In the genomic region with DNA sequence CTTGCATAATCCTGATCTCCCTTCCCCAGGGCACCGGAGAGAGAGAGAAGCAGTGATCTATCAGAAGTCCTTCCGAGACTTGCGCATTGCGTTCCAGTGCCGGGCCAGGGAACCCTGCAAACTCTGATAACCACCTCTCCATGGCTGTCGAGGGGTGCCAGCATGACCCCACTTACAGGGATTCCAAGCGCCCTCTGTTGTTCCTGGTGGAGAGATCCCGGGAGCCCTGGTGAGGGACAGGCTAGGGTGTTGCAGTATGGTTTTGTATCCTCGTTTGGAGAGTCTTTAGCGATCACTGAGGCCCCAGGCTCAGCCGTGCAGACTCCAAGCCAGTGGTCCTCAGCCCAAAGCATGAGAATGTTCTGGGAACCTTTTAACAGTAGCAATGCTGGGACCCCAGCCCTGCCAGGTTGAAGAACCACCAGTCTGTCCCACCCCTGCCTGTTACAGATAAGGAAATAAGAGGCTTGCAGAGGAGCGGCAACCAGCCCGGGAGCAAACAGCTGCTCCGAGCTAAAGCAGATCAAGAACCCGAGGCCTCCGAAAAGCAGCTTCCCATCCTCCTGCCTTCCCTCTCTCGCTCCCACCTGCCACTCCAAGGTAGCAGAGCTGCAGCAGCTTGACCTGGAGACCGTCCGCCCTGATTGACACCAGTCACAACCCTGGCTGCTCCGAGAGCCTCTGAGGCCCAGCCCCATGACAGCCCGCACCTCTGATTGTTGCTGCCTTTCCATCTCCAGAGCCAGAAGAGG, we compare ENCODE assay signal across 17 cellular contexts.
DNase-seq lines count a peak whose midpoint lies in the region; ATAC-seq and TF ChIP-seq lines count a peak whose summit lies in the region.
"Had no signal": no experiment of that assay in that cellular context is flagged by ENCODE, and none has a peak within 500 bp of the region (broad histone marks: within the 10 kb centered on the region; RNA-seq: fewer than 3 reads in every experiment).

No MANE protein-coding gene starts in this region.

- H3K27ac Mint-ChIP-seq in GM23338, result no peak overlapping the region

- no peaks in the 10 kb centered on the region for H3K9me3 ChIP-seq in BE2C
- H3K9me3 ChIP-seq in WERI-Rb-1 (ENCODE audit: severe bottlenecking), result peaks cover 10% of the 10 kb centered on the region

- ATAC-seq in GM23338 (peak; percentile 75), HG03280 (IDR thresholded peaks at IDR 0.05; ENCODE audit: unreplicated experiment) (no peak)
- ATAC-seq: GM12878 had no signal

- no peaks in the 10 kb centered on the region; the same call in 2 of the 3 replicates for H3K36me3 Mint-ChIP-seq in GM23338 (ENCODE audit: low read depth)

- no peaks in the 10 kb centered on the region for H3F3A ChIP-seq in GM23338 (replicated peaks; ENCODE audit: low read depth)

- no peak overlapping the region for H3K4me2 ChIP-seq in GM23338

- H3K27ac ChIP-seq in GM23338 (ENCODE audit: low read depth), result no peak overlapping the region
- H3K27ac ChIP-seq in WERI-Rb-1, result peak overlapping the region; percentile 84
- H3K27ac ChIP-seq: C4-2B had no signal

- no peaks in the 10 kb centered on the region for H3K79me2 ChIP-seq in GM23338 (replicated peaks; ENCODE audit: insufficient read depth)

- H2AFZ ChIP-seq in GM23338, result peak overlapping the region; percentile 56; the same call in 1 of the 2 replicates

- H3K4me1 ChIP-seq in BE2C (peaks cover 18% of the 10 kb centered on the region), GM23338 (ENCODE audit: insufficient read depth) (no peaks in the 10 kb centered on the region)

- no peaks in the 10 kb centered on the region for H3K9me2 ChIP-seq in GM23338 (ENCODE audit: insufficient read depth)

- H3K27me3 ChIP-seq in BE2C, result no peaks in the 10 kb centered on the region
- no peaks in the 10 kb centered on the region for H3K27me3 ChIP-seq in GM23338 (ENCODE audit: insufficient read depth)
- H3K27me3 ChIP-seq in WERI-Rb-1 (ENCODE audit: insufficient read depth, low read depth, severe bottlenecking), result no peaks in the 10 kb centered on the region

- H3K4me3 Mint-ChIP-seq in GM23338, result no peak overlapping the region

- H3K9me3 Mint-ChIP-seq in GM23338, result peaks cover 2% of the 10 kb centered on the region; the same call in 1 of the 3 replicates

- no peaks in the 10 kb centered on the region for H4K20me1 ChIP-seq in GM23338 (replicated peaks; ENCODE audit: insufficient read depth)

- DNase-seq in BE2C, result no peak
- DNase-seq in GM23338 (ENCODE audit: low spot score), result peak; percentile 53
- DNase-seq in WERI-Rb-1, result peak; percentile 95
- DNase-seq in islet precursor cell, result peak; percentile 57
- DNase-seq in GM03348 (ENCODE audit: low spot score), result no peak
- DNase-seq in stimulated activated naive CD4-positive, alpha-beta T cell (lab: John Stamatoyannopoulos, UW), result no peak
- no peak for DNase-seq in hepatic stellate cell (ENCODE audit: low spot score)
- DNase-seq: GF-D8, MM.1S, NCI-H1092, NCI-H1436 treated with DMSO at 0.1 percent for 48 hours, NCI-H2081, OCI-M1, SHP77 had no signal

- peaks cover 14% of the 10 kb centered on the region for H3K27me3 Mint-ChIP-seq in GM23338 (ENCODE audit: insufficient read depth, low read depth, poor library complexity)

- TF ChIP-seq CTCF in BE2C (IDR thresholded peaks at IDR 0.05; ENCODE audit: low read depth, low read length) (peak; percentile 22; the same call in 1 of the 2 replicates), GM23338 (conservative IDR thresholded peaks at IDR 0.05; ENCODE audit: low read depth in 2 of 2) (peak; percentile 22 to 63; a peak in 2 of 4 replicates), WERI-Rb-1 (IDR thresholded peaks at IDR 0.05; ENCODE audit: low read depth, low read length) (peak; percentile 62)

- H3K36me3 ChIP-seq in BE2C, result no peaks in the 10 kb centered on the region
- no peaks in the 10 kb centered on the region for H3K36me3 ChIP-seq in GM23338 (ENCODE audit: insufficient read depth)
- no peaks in the 10 kb centered on the region for H3K36me3 ChIP-seq in WERI-Rb-1

- H3K4me3 ChIP-seq in BE2C (ENCODE audit: low read depth, low read length) (no peak overlapping the region), GM23338 (no peak overlapping the region), WERI-Rb-1 (ENCODE audit: low read depth, low read length) (peak overlapping the region; percentile 31)
- H3K4me3 ChIP-seq: GM12878 had no signal

- peaks cover 6% of the 10 kb centered on the region; the same call in 2 of the 3 replicates for H3K4me1 Mint-ChIP-seq in GM23338

TF ChIP-seq in GM23338, 12 proteins besides CTCF, POLR2A, EP300 and RAD21 (continues in another document):
- no peak for TF ChIP-seq EZH2 (IDR thresholded peaks at IDR 0.05; ENCODE audit: low read depth, unreplicated experiment)
- TF ChIP-seq, protein P1, sequence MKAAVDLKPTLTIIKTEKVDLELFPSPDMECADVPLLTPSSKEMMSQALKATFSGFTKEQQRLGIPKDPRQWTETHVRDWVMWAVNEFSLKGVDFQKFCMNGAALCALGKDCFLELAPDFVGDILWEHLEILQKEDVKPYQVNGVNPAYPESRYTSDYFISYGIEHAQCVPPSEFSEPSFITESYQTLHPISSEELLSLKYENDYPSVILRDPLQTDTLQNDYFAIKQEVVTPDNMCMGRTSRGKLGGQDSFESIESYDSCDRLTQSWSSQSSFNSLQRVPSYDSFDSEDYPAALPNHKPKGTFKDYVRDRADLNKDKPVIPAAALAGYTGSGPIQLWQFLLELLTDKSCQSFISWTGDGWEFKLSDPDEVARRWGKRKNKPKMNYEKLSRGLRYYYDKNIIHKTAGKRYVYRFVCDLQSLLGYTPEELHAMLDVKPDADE (IDR thresholded peaks at IDR 0.05), result no peak
- TF ChIP-seq ZNF114 (CRISPR knock-in tag; IDR thresholded peaks at IDR 0.05), result no peak
- TF ChIP-seq NANOG (IDR thresholded peaks at IDR 0.05; ENCODE audit: borderline replicate concordance), result no peak
- TF ChIP-seq, protein P2, sequence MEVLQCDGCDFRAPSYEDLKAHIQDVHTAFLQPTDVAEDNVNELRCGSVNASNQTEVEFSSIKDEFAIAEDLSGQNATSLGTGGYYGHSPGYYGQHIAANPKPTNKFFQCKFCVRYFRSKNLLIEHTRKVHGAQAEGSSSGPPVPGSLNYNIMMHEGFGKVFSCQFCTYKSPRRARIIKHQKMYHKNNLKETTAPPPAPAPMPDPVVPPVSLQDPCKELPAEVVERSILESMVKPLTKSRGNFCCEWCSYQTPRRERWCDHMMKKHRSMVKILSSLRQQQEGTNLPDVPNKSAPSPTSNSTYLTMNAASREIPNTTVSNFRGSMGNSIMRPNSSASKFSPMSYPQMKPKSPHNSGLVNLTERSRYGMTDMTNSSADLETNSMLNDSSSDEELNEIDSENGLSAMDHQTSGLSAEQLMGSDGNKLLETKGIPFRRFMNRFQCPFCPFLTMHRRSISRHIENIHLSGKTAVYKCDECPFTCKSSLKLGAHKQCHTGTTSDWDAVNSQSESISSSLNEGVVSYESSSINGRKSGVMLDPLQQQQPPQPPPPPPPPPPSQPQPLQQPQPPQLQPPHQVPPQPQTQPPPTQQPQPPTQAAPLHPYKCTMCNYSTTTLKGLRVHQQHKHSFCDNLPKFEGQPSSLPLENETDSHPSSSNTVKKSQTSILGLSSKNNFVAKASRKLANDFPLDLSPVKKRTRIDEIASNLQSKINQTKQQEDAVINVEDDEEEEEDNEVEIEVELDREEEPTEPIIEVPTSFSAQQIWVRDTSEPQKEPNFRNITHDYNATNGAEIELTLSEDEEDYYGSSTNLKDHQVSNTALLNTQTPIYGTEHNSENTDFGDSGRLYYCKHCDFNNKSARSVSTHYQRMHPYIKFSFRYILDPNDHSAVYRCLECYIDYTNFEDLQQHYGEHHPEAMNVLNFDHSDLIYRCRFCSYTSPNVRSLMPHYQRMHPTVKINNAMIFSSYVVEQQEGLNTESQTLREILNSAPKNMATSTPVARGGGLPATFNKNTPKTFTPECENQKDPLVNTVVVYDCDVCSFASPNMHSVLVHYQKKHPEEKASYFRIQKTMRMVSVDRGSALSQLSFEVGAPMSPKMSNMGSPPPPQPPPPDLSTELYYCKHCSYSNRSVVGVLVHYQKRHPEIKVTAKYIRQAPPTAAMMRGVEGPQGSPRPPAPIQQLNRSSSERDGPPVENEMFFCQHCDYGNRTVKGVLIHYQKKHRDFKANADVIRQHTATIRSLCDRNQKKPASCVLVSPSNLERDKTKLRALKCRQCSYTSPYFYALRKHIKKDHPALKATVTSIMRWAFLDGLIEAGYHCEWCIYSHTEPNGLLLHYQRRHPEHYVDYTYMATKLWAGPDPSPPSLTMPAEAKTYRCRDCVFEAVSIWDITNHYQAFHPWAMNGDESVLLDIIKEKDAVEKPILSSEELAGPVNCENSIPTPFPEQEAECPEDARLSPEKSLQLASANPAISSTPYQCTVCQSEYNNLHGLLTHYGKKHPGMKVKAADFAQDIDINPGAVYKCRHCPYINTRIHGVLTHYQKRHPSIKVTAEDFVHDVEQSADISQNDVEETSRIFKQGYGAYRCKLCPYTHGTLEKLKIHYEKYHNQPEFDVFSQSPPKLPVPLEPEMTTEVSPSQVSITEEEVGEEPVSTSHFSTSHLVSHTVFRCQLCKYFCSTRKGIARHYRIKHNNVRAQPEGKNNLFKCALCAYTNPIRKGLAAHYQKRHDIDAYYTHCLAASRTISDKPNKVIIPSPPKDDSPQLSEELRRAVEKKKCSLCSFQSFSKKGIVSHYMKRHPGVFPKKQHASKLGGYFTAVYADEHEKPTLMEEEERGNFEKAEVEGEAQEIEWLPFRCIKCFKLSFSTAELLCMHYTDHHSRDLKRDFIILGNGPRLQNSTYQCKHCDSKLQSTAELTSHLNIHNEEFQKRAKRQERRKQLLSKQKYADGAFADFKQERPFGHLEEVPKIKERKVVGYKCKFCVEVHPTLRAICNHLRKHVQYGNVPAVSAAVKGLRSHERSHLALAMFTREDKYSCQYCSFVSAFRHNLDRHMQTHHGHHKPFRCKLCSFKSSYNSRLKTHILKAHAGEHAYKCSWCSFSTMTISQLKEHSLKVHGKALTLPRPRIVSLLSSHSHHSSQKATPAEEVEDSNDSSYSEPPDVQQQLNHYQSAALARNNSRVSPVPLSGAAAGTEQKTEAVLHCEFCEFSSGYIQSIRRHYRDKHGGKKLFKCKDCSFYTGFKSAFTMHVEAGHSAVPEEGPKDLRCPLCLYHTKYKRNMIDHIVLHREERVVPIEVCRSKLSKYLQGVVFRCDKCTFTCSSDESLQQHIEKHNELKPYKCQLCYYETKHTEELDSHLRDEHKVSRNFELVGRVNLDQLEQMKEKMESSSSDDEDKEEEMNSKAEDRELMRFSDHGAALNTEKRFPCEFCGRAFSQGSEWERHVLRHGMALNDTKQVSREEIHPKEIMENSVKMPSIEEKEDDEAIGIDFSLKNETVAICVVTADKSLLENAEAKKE (CRISPR knock-in tag; IDR thresholded peaks at IDR 0.05), result no peak

Comparison
In these comparisons a context has a peak if more than half of its experiments do, and no peak if none do; other contexts are left out.
1. DNase-seq: peak in GM23338 (single experiment), WERI-Rb-1 (single experiment) and islet precursor cell (single experiment); none in BE2C (single experiment), GM03348 (single experiment), stimulated activated naive CD4-positive, alpha-beta T cell (0 of 6) and hepatic stellate cell (single experiment).
2. Peak in every context shown above with its lines, with median percentiles within 50 percentile points of each other: CTCF ChIP-seq.